8 cellular contexts compared by ENCODE assay signal in genomic region chr22:36467042-36467810, GRCh38. TPM values are rescaled to one million over a fixed set of nuclear protein-coding genes. Genes with fewer than 3 reads are reported as not detected.
DNase-seq lines count a peak whose midpoint lies in the region; ATAC-seq lines count a peak whose summit lies in the region.

No MANE protein-coding gene starts in this region.

- intact Hi-C loops in sciatic nerve (cut with DNase I), result loop anchor here (5.0 kb wide), 1 partner anchor 155 kb away; no protein-coding TSS in a partner anchor

- ATAC-seq in sciatic nerve (peak; percentile 2), GM19395 (IDR thresholded peaks at IDR 0.05; ENCODE audit: unreplicated experiment) (no peak)

- H3K4me3 ChIP-seq in SK-N-MC, result no peak overlapping the region

- H3K36me3 ChIP-seq in SK-N-MC (ENCODE audit: insufficient read depth, low read length), result peaks cover under 1% of the 10 kb centered on the region; the same call in 1 of the 2 replicates

- DNase-seq in GM03348 (ENCODE audit: low spot score), result peak; percentile 63
- no peak for DNase-seq in SK-N-MC (ENCODE audit: low read depth, low spot score)
- DNase-seq in fibroblast of gingiva (ENCODE audit: low read depth), result peak; percentile 49
- DNase-seq in sciatic nerve (ENCODE audit: low spot score), result no peak
- no peak for DNase-seq in AML-193 (lab: John Stamatoyannopoulos, UW)
- no peak for DNase-seq in NCI-H2081 treated with DMSO at 0.1 percent for 48 hours (lab: John Stamatoyannopoulos, UW)
- DNase-seq in NCI-H446 treated with DMSO at 0.1 percent for 48 hours (lab: John Stamatoyannopoulos, UW), result no peak

- no peak overlapping the region for H3K9ac ChIP-seq in SK-N-MC (ENCODE audit: insufficient read length)

- no peaks in the 10 kb centered on the region for H3K9me3 ChIP-seq in SK-N-MC (ENCODE audit: low read depth, low read length)

- H3K27ac ChIP-seq in SK-N-MC, result peak overlapping the region; percentile 42; the same call in 1 of the 2 replicates

RNA-seq across cellular contexts. Expression of gene TXN2, which starts 14.2 kb away (rescaled TPM):
- total RNA-seq in sciatic nerve, result 45.4 TPM

RNA-seq across cellular contexts. Expression of gene FOXRED2, which starts 39.6 kb away (rescaled TPM):
- total RNA-seq in sciatic nerve, result 13.7 TPM

Comparison
In these comparisons a context has a peak if more than half of its experiments do, and no peak if none do; other contexts are left out.
1. DNase-seq: peak in GM03348 (single experiment) and fibroblast of gingiva (single experiment); none in SK-N-MC (single experiment), sciatic nerve (single experiment), AML-193 (0 of 2), NCI-H2081 treated with DMSO at 0.1 percent for 48 hours (single experiment) and NCI-H446 treated with DMSO at 0.1 percent for 48 hours (single experiment).